9 cellular contexts compared by ENCODE assay signal in genomic region chr11:1628506-1629325, GRCh38. TPM values are rescaled to one million over a fixed set of nuclear protein-coding genes. Genes with fewer than 3 reads are reported as not detected.
DNase-seq lines count a peak whose midpoint lies in the region; ATAC-seq and TF ChIP-seq lines count a peak whose summit lies in the region.
"Had no signal": no experiment of that assay in that cellular context is flagged by ENCODE, and none has a peak within 500 bp of the region (broad histone marks: within the 10 kb centered on the region; RNA-seq: fewer than 3 reads in every experiment).

No MANE protein-coding gene starts in this region.

- peaks cover 12% of the 10 kb centered on the region for H3K27me3 Mint-ChIP-seq in T-helper 2 cell treated with Interferon-gamma antibody and Interleukin-4, amounts not matched to agents 5 μg/mL and 100 μg/mL, for 36 hours (ENCODE audit: low read depth)

- H3K4me2 ChIP-seq in hepatocyte = no peak overlapping the region

- no peak overlapping the region for H3K27ac ChIP-seq in hepatocyte

- no peaks in the 10 kb centered on the region for H3K9me2 ChIP-seq in hepatocyte (replicated peaks; ENCODE audit: insufficient read depth)

- no peaks in the 10 kb centered on the region for H3K4me1 ChIP-seq in hepatocyte (ENCODE audit: insufficient read depth)

- peak; percentile 87 for TF ChIP-seq CTCF in hepatocyte (IDR thresholded peaks at IDR 0.05; ENCODE audit: poor library complexity)

- H3K27ac Mint-ChIP-seq in T-helper 2 cell treated with Interferon-gamma antibody and Interleukin-4, amounts not matched to agents 5 μg/mL and 100 μg/mL, for 36 hours = no peak overlapping the region

- no peak for ATAC-seq in HG03159 (IDR thresholded peaks at IDR 0.05; ENCODE audit: unreplicated experiment)
- no peak for ATAC-seq in HG03025 (IDR thresholded peaks at IDR 0.05; ENCODE audit: low FRiP score, unreplicated experiment)

- H3K79me2 ChIP-seq in hepatocyte = no peaks in the 10 kb centered on the region

- no peaks in the 10 kb centered on the region for H3K9me3 ChIP-seq in hepatocyte (ENCODE audit: low read depth)

- no peaks in the 10 kb centered on the region for H3K36me3 Mint-ChIP-seq in T-helper 2 cell treated with Interferon-gamma antibody and Interleukin-4, amounts not matched to agents 5 μg/mL and 100 μg/mL, for 36 hours (ENCODE audit: low read depth)

- H3K4me3 ChIP-seq in hepatocyte = no peak overlapping the region

- no peaks in the 10 kb centered on the region for H3K36me3 ChIP-seq in hepatocyte (replicated peaks; ENCODE audit: insufficient read depth, low read depth)

- peak in 8 of 14 donors; percentile 9 to 67 (median 22) for DNase-seq in C1 segment of cervical spinal cord (lab: John Stamatoyannopoulos, UW)
- DNase-seq in HEK293T (ENCODE audit: extremely low spot score) = peak; percentile 89
- DNase-seq in T-helper 2 cell treated with Interferon-gamma antibody and Interleukin-4, amounts not matched to agents 5 μg/mL and 100 μg/mL, for 36 hours (ENCODE audit: low spot score) = peak; percentile 43
- DNase-seq in amygdala (lab: John Stamatoyannopoulos, UW) = peak in 31 of 56 donors; percentile 3 to 68 (median 28)
- DNase-seq in hepatocyte (ENCODE audit: low spot score) = peak; percentile 75
- DNase-seq in stimulated activated CD4-positive, alpha-beta T cell treated with anti-CD3 and anti-CD28 coated beads, Interleukin-15, amount 100 ng/mL, for 1 hour (ENCODE audit: low read depth in 1 of 2, low spot score in 1 of 2) = peak; percentile 36 to 53

- 38% methylated on average over 35 of the region's 35 CpGs for WGBS in hepatocyte (ENCODE audit: low lambda C conversion rate, missing lambda C conversion rate)

- no peak overlapping the region for H3K4me3 Mint-ChIP-seq in T-helper 2 cell treated with Interferon-gamma antibody and Interleukin-4, amounts not matched to agents 5 μg/mL and 100 μg/mL, for 36 hours

- H2AFZ ChIP-seq in hepatocyte = no peak overlapping the region

- CTCF ChIA-PET in HEK293T (lab: Yijun Ruan, JAX) = interaction anchor here (0.6 to 1.0 kb wide), 4 partner anchors 9 to 1449 kb away, joined by 3 read pairs; no protein-coding TSS in a partner anchor

- POLR2A ChIA-PET in HEK293T (lab: Yijun Ruan, JAX) = no interaction called here

- no peaks in the 10 kb centered on the region for H3K4me1 Mint-ChIP-seq in T-helper 2 cell treated with Interferon-gamma antibody and Interleukin-4, amounts not matched to agents 5 μg/mL and 100 μg/mL, for 36 hours (ENCODE audit: low read depth)

- peaks cover 11% of the 10 kb centered on the region for H3K27me3 ChIP-seq in hepatocyte

- no peaks in the 10 kb centered on the region for H4K20me1 ChIP-seq in hepatocyte (ENCODE audit: insufficient read depth, poor library complexity, severe bottlenecking)

- H3K9me3 Mint-ChIP-seq in T-helper 2 cell treated with Interferon-gamma antibody and Interleukin-4, amounts not matched to agents 5 μg/mL and 100 μg/mL, for 36 hours = no peaks in the 10 kb centered on the region

TF ChIP-seq in HEK293T, 16 proteins besides CTCF, POLR2A, EP300 and RAD21:
- TF ChIP-seq FOXA1 (IDR thresholded peaks at IDR 0.05) (no peak), L3MBTL2 (conservative IDR thresholded peaks at IDR 0.05) (no peak), TARDBP (IDR thresholded peaks at IDR 0.05) (no peak), ZNF384 (IDR thresholded peaks at IDR 0.05) (no peak), PKNOX1 (IDR thresholded peaks at IDR 0.05) (no peak), ELF4 (IDR thresholded peaks at IDR 0.05) (no peak), NFRKB (IDR thresholded peaks at IDR 0.05) (no peak), CTBP1 (IDR thresholded peaks at IDR 0.05; ENCODE audit: borderline replicate concordance) (no peak), FOXK2 (IDR thresholded peaks at IDR 0.05) (no peak), HDGF (IDR thresholded peaks at IDR 0.05; ENCODE audit: borderline replicate concordance) (no peak), BHLHE40 (IDR thresholded peaks at IDR 0.05; ENCODE audit: borderline replicate concordance) (no peak), LEF1 (IDR thresholded peaks at IDR 0.05; ENCODE audit: borderline replicate concordance) (no peak), ARNT (IDR thresholded peaks at IDR 0.05) (no peak), SUZ12 (IDR thresholded peaks at IDR 0.05) (no peak), SP1 (IDR thresholded peaks at IDR 0.05) (no peak), FOXM1 (IDR thresholded peaks at IDR 0.05; ENCODE audit: borderline replicate concordance) (no peak)

RNA-seq across cellular contexts. Expression of gene KRTAP5-5, which starts 0.9 kb away (rescaled TPM):
- not detected in 2 replicates for total RNA-seq in hepatocyte
- polyA plus RNA-seq in hepatocyte = 0.39 and 0.54 TPM in 2 replicates
- total RNA-seq: pulmonary artery endothelial cell had no signal

RNA-seq across cellular contexts. Expression of gene KRTAP5-4, which starts 6.8 kb away (rescaled TPM):
- total RNA-seq in hepatocyte = not detected in 2 replicates
- polyA plus RNA-seq in hepatocyte = not detected in 2 replicates
- total RNA-seq: pulmonary artery endothelial cell had no signal

RNA-seq across cellular contexts. Expression of gene KRTAP5-3, which starts 20.5 kb away (rescaled TPM):
- not detected in 2 replicates for total RNA-seq in hepatocyte
- not detected in 2 replicates for polyA plus RNA-seq in hepatocyte
- total RNA-seq: pulmonary artery endothelial cell had no signal

RNA-seq across cellular contexts. Expression of gene KRTAP5-2, which starts 30.6 kb away (rescaled TPM):
- total RNA-seq in hepatocyte = not detected in 2 replicates
- polyA plus RNA-seq in hepatocyte = not detected in 2 replicates
- total RNA-seq: pulmonary artery endothelial cell had no signal

RNA-seq across cellular contexts. Expression of gene KRTAP5-1, which starts 43.6 kb away (rescaled TPM):
- total RNA-seq in hepatocyte = not detected in 2 replicates
- polyA plus RNA-seq in hepatocyte = 0.28 TPM in 1 of 2 replicates, not detected in the other
- total RNA-seq: pulmonary artery endothelial cell had no signal

Comparison
In these comparisons a context has a peak if more than half of its experiments do, and no peak if none do; other contexts are left out.
1. DNase-seq: peak in every context shown above with its lines; median percentile 89 in HEK293T; 75 in hepatocyte; 44 in stimulated activated CD4-positive, alpha-beta T cell treated with anti-CD3 and anti-CD28 coated beads, Interleukin-15, amount 100 ng/mL, for 1 hour; 43 in T-helper 2 cell treated with Interferon-gamma antibody and Interleukin-4, amounts not matched to agents 5 μg/mL and 100 μg/mL, for 36 hours; 28 in amygdala; 22 in C1 segment of cervical spinal cord.